In genomic region chr20:3767434-3768341, GRCh38 we compare ENCODE assay signal across 8 cellular contexts. TPM values are rescaled to one million over a fixed set of nuclear protein-coding genes. Genes with fewer than 3 reads are reported as not detected.
DNase-seq lines count a peak whose midpoint lies in the region; ATAC-seq and TF ChIP-seq lines count a peak whose summit lies in the region.

ADISSP (minus strand) TSS chr20:3767753; CDS start chr20:3760100, 7,653 bp downstream.

- peak within 1 kb of the TSS; percentile 86 for H3K27ac Mint-ChIP-seq in CD4-positive, alpha-beta T cell

- CTCF ChIA-PET in CD4-positive, alpha-beta T cell (lab: Charles Lee) = interaction anchor here (0.6 to 2.4 kb wide), 14 partner anchors 11 to 317 kb away, joined by 3 to 25 read pairs (median 8); partner anchors contain the start of genes AP5S1, CDC25B, CENPB and SPEF1

- H3K4me3 Mint-ChIP-seq in CD4-positive, alpha-beta T cell = peak within 1 kb of the TSS; percentile 90

- H3K27ac ChIP-seq in CD4-positive, alpha-beta T cell (ENCODE audit: low read depth, low read length) = peak within 1 kb of the TSS; percentile 96
- H3K27ac ChIP-seq in left lung = peak within 1 kb of the TSS; percentile 82 to 95

- no peaks in the 10 kb centered on the region for H3K9me3 Mint-ChIP-seq in CD4-positive, alpha-beta T cell

- H3K27me3 Mint-ChIP-seq in CD4-positive, alpha-beta T cell = no peaks in the 10 kb centered on the region

- H3K36me3 Mint-ChIP-seq in CD4-positive, alpha-beta T cell (ENCODE audit: low read depth) = no peaks in the 10 kb centered on the region

- peak within 1 kb of the TSS; percentile 62 to 70 for H3K4me3 ChIP-seq in left lung

- ATAC-seq in CD4-positive, alpha-beta T cell (ENCODE audit: poor library complexity) = peak; percentile 82
- peak; percentile 95 for ATAC-seq in GM19397 (IDR thresholded peaks at IDR 0.05; ENCODE audit: unreplicated experiment)
- peak; percentile 88 for ATAC-seq in HG03571 (IDR thresholded peaks at IDR 0.05; ENCODE audit: unreplicated experiment)
- ATAC-seq in left lung = peak; percentile 96

- H3K27me3 ChIP-seq in CD4-positive, alpha-beta T cell (ENCODE audit: control insufficient read depth, insufficient read depth, low read length) = no peaks in the 10 kb centered on the region
- no peaks in the 10 kb centered on the region for H3K27me3 ChIP-seq in left lung

- no peaks in the 10 kb centered on the region for H3K36me3 ChIP-seq in left lung

- POLR2A ChIA-PET in CD4-positive, alpha-beta T cell (lab: Charles Lee) = interaction anchor here (0.7 to 3.6 kb wide), 23 partner anchors 10 to 1297 kb away, joined by 3 to 51 read pairs (median 5); partner anchors contain the start of genes AP5S1, CDC25B, CENPB and SNRPB

- no peaks in the 10 kb centered on the region for H3K9me3 ChIP-seq in CD4-positive, alpha-beta T cell (ENCODE audit: control insufficient read depth, low read length)
- no peaks in the 10 kb centered on the region for H3K9me3 ChIP-seq in left lung

- DNase-seq in CD4-positive, alpha-beta T cell = peak; percentile 89 to 97 (median 94)
- peak; percentile 100 for DNase-seq in NCI-H82 (lab: John Stamatoyannopoulos, UW)
- DNase-seq in activated CD4-positive, alpha-beta T cell treated with anti-CD3 and anti-CD28 coated beads, Interleukin-2, amount 50 U/mL, for 48 hours = peak; percentile 98
- peak; percentile 99 for DNase-seq in dermis blood vessel endothelial cell
- DNase-seq in left lung = peak; percentile 99 to 100
- peak; percentile 94 to 96 for DNase-seq in stimulated activated CD4-positive, alpha-beta T cell treated with anti-CD3 and anti-CD28 coated beads, Interleukin-2, amount 100 ng/mL, for 48 hours

- peaks cover 9 to 52% of the 10 kb centered on the region in 2 donors for H3K4me1 ChIP-seq in left lung

- H3K4me1 Mint-ChIP-seq in CD4-positive, alpha-beta T cell (ENCODE audit: low read depth) = peaks cover 26% of the 10 kb centered on the region

- no peak for TF ChIP-seq CTCF in CD4-positive, alpha-beta T cell (IDR thresholded peaks at IDR 0.05)
- TF ChIP-seq CTCF in left lung (IDR thresholded peaks at IDR 0.05) = no peak

- intact Hi-C loops in CD4-positive, alpha-beta T cell (cut with DNase I, micrococcal nuclease) = loop anchor here (1.0 to 5.0 kb wide), 9 partner anchors 14 to 320 kb away; partner anchors contain the start of genes MAVS (in 1 of the 2) and RNF24 (in 1 of the 2)
- intact Hi-C loops in left lung (cut with DNase I) = no loop called here

RNA-seq across cellular contexts. Expression of gene ADISSP, which starts in this region (rescaled TPM):
- 10 to 100 TPM; 11.2 to 11.6 TPM for total RNA-seq in CD4-positive, alpha-beta T cell
- 12.1 and 34.7 TPM in 2 replicates for total RNA-seq in dermis blood vessel endothelial cell
- 10 to 100 TPM; 19.4 to 35.6 TPM for total RNA-seq in left lung

Comparison
In these comparisons a context has a peak if more than half of its experiments do, and no peak if none do; other contexts are left out.
1. Peak in every context shown above with its lines: DNase-seq, ATAC-seq, H3K4me3 ChIP-seq and H3K27ac ChIP-seq.
2. intact Hi-C loops: an anchor here in CD4-positive, alpha-beta T cell (1.0 to 5.0 kb wide); none called in left lung.